Comparison of ENCODE assay signal across 12 cellular contexts in the genomic region with DNA sequence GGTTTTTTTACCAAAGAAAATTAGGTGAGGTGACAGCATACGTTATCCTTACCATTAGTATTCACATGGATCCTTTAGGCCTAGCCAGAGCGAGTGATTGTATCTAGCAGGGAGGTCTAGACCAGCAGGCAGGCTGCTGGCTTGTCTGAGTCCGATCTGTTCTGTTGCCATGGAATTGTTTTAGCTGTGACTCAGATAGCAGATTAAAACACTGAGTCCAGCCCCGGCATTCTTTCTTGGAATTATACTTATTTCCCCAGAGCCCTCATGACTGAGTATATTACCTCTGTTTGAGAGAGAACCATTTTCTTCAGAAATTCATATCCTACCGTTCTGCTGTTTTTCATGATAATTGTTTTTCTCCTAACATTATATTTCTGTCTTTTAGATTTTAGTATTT. TPM values are rescaled to one million over a fixed set of nuclear protein-coding genes. Genes with fewer than 3 reads are reported as not detected.
DNase-seq lines count a peak whose midpoint lies in the region; FAIRE-seq and TF ChIP-seq lines count a peak whose summit lies in the region.
"Had no signal": no experiment of that assay in that cellular context is flagged by ENCODE, and none has a peak within 500 bp of the region (broad histone marks: within the 10 kb centered on the region; RNA-seq: fewer than 3 reads in every experiment).

No MANE protein-coding gene starts in this region.

- dilution Hi-C loops in endothelial cell of umbilical vein (cut with MboI; ENCODE audit: extremely low pct_ligation_motif_present, low sequenced_read_pairs), result no loop called here

- POLR2A ChIA-PET in endothelial cell of umbilical vein (lab: Charles Lee), result no interaction called here

- H3K9me1 ChIP-seq in endothelial cell of umbilical vein (replicated peaks; ENCODE audit: control insufficient read depth, extremely low read depth, insufficient read depth, low read length), result no peaks in the 10 kb centered on the region

- H3K4me2 ChIP-seq in endothelial cell of umbilical vein (ENCODE audit: insufficient read depth, low read length), result no peak overlapping the region

- TF ChIP-seq CTCF in AG09309 (IDR thresholded peaks at IDR 0.05; ENCODE audit: control insufficient read depth, insufficient read depth, low read depth, low read length, missing control alignments) (no peak), endothelial cell of umbilical vein (IDR thresholded peaks at IDR 0.05; ENCODE audit: extremely low read depth in 1 of 2, insufficient read depth in 1 of 2, low read depth in 1 of 2, low read length in 2 of 2) (no peak)

- H3K27ac ChIP-seq in endothelial cell of umbilical vein (ENCODE audit: insufficient read depth, low read depth, low read length), result peak overlapping the region; percentile 51
- H3K27ac ChIP-seq: SK-N-MC had no signal

- TF ChIP-seq POLR2A in endothelial cell of umbilical vein (IDR thresholded peaks at IDR 0.05; ENCODE audit: low read depth, low read length), result no peak

- H2AFZ ChIP-seq in endothelial cell of umbilical vein (ENCODE audit: low read depth, low read length), result no peak overlapping the region

- peaks cover 4% of the 10 kb centered on the region for H3K4me1 ChIP-seq in endothelial cell of umbilical vein (ENCODE audit: control insufficient read depth, extremely low read depth, insufficient read depth, low read length)

- H3K9ac ChIP-seq in endothelial cell of umbilical vein (replicated peaks; ENCODE audit: extremely low read depth, insufficient read depth, low read length), result peak overlapping the region; percentile 64

- H3K4me3 ChIP-seq in AG09309 (ENCODE audit: control insufficient read depth, low read depth, low read length), result no peak overlapping the region
- no peak overlapping the region for H3K4me3 ChIP-seq in MG63
- H3K4me3 ChIP-seq in endothelial cell of umbilical vein (replicated peaks in 1 of 3; ENCODE audit: insufficient read depth in 1 of 3, low read depth in 1 of 3, low read length in 3 of 3), result no peak overlapping the region
- H3K4me3 ChIP-seq: SK-N-MC had no signal

- intact Hi-C loops in endothelial cell of umbilical vein (cut with micrococcal nuclease), result no loop called here

- no peaks in the 10 kb centered on the region for H4K20me1 ChIP-seq in endothelial cell of umbilical vein (replicated peaks; ENCODE audit: control insufficient read depth, extremely low read depth, insufficient read depth, low read length)

- peak; percentile 85 for FAIRE-seq in endothelial cell of umbilical vein (lab: Jason Lieb, UNC)
- FAIRE-seq: colon had no signal

- H3K36me3 ChIP-seq in MG63 (peaks cover 27% of the 10 kb centered on the region), endothelial cell of umbilical vein (ENCODE audit: control insufficient read depth in 2 of 2, extremely low read depth in 1 of 2, insufficient read depth in 2 of 2, low read length in 2 of 2) (peaks cover 0 to 4% of the 10 kb centered on the region in 2 experiments)

- DNase-seq in AG09309 (ENCODE audit: low read depth) (peak; percentile 32), MG63 (peak; percentile 43), endothelial cell of umbilical vein (ENCODE audit: low read depth, low spot score) (peak; percentile 71), myocyte (ENCODE audit: low read depth) (peak; percentile 63), HK-2 (ENCODE audit: unreplicated experiment) (no peak), ureter (ENCODE audit: low spot score) (no peak), NCI-H69 (lab: John Stamatoyannopoulos, UW) (no peak)
- no peak for DNase-seq in stimulated activated CD4-positive, alpha-beta T cell treated with anti-CD3 and anti-CD28 coated beads, Interleukin-4, amount 100 ng/mL, for 1 hour
- DNase-seq: Calu3, NCI-H1694 treated with DMSO at 0.1 percent for 48 hours had no signal

- CTCF ChIA-PET in endothelial cell of umbilical vein (lab: Charles Lee), result no interaction called here

- BruUV-seq in endothelial cell of umbilical vein (replicated peaks; lab: Mats Ljungman, UMichigan), result no TSS peak

- H3K79me2 ChIP-seq in endothelial cell of umbilical vein (ENCODE audit: control insufficient read depth, insufficient read depth, low read length), result no peaks in the 10 kb centered on the region

- H3K9me3 ChIP-seq in MG63 (no peaks in the 10 kb centered on the region), endothelial cell of umbilical vein (replicated peaks; ENCODE audit: control insufficient read depth, insufficient read depth, low read length) (no peaks in the 10 kb centered on the region)

- H3K27me3 ChIP-seq in MG63, result no peaks in the 10 kb centered on the region
- no peaks in the 10 kb centered on the region for H3K27me3 ChIP-seq in endothelial cell of umbilical vein (ENCODE audit: control insufficient read depth in 2 of 2, insufficient read depth in 2 of 2, low read length in 2 of 2)

TF ChIP-seq in endothelial cell of umbilical vein, 7 proteins besides CTCF, POLR2A, EP300 and RAD21:
- no peak for TF ChIP-seq MYC (IDR thresholded peaks at IDR 0.05; ENCODE audit: low read depth, low read length)
- TF ChIP-seq FOS (IDR thresholded peaks at IDR 0.05; ENCODE audit: borderline replicate concordance, insufficient read depth, low read length), result peak; percentile 33
- TF ChIP-seq GATA2 (IDR thresholded peaks at IDR 0.05; ENCODE audit: insufficient read depth, insufficient read length, low read depth, low read length), result peak; percentile 43
- TF ChIP-seq POLR2AphosphoS5 (IDR thresholded peaks at IDR 0.05; ENCODE audit: insufficient read depth, low read depth, low read length), result no peak

RNA-seq across cellular contexts. Expression of a gene that starts 37.4 kb away (rescaled TPM):
- total RNA-seq in MG63 (2014; rRNA removed; shearing (Covaris generic); ENCODE audit: low replicate concordance), result 26.6 and 27.6 TPM in 2 replicates
- total RNA-seq in endothelial cell of umbilical vein (19.7 and 20.9 TPM in 2 replicates), myocyte (6.6 and 7.1 TPM in 2 replicates), ureter (43.6 TPM)
- polyA plus RNA-seq in endothelial cell of umbilical vein, result 14.2 and 14.6 TPM in 2 replicates
- polyA plus RNA-seq in endothelial cell of umbilical vein (2011; cell fraction: cytosol; rRNA removed), result 13.2 and 14.7 TPM in 2 replicates
- polyA plus RNA-seq in endothelial cell of umbilical vein (2011; cell fraction: nucleus; rRNA removed), result 34.1 and 38.6 TPM in 2 replicates
- polyA plus RNA-seq in endothelial cell of umbilical vein (2012), result 22.8 and 23.3 TPM in 2 replicates
- polyA minus RNA-seq in endothelial cell of umbilical vein, result 27.8 and 30.0 TPM in 2 replicates
- polyA minus RNA-seq in endothelial cell of umbilical vein (2011; cell fraction: cytosol; rRNA and poly(A)+ RNA removed), result 8.1 TPM
- polyA minus RNA-seq in endothelial cell of umbilical vein (2011; cell fraction: nucleus; rRNA and poly(A)+ RNA removed), result 15.2 and 17.6 TPM in 2 replicates
- 15.9 TPM for polyA plus RNA-seq in myocyte (2012)

RNA-seq across cellular contexts. Expression of a gene that starts 54.2 kb away (rescaled TPM):
- 10.7 and 11.6 TPM in 2 replicates for total RNA-seq in MG63 (2014; rRNA removed; shearing (Covaris generic); ENCODE audit: low replicate concordance)
- total RNA-seq in endothelial cell of umbilical vein, result 29.3 and 29.7 TPM in 2 replicates
- 5.5 and 8.3 TPM in 2 replicates for polyA plus RNA-seq in endothelial cell of umbilical vein
- 9.7 and 10.6 TPM in 2 replicates for polyA plus RNA-seq in endothelial cell of umbilical vein (2011; cell fraction: cytosol; rRNA removed)
- polyA plus RNA-seq in endothelial cell of umbilical vein (2011; cell fraction: nucleus; rRNA removed), result 12.6 and 16.4 TPM in 2 replicates
- polyA plus RNA-seq in endothelial cell of umbilical vein (2012), result 22.5 and 26.5 TPM in 2 replicates
- 13.4 and 16.8 TPM in 2 replicates for polyA minus RNA-seq in endothelial cell of umbilical vein
- 0.20 TPM for polyA minus RNA-seq in endothelial cell of umbilical vein (2011; cell fraction: cytosol; rRNA and poly(A)+ RNA removed)
- polyA minus RNA-seq in endothelial cell of umbilical vein (2011; cell fraction: nucleus; rRNA and poly(A)+ RNA removed), result 27.8 and 31.6 TPM in 2 replicates
- total RNA-seq in myocyte, result 55.8 and 58.7 TPM in 2 replicates
- polyA plus RNA-seq in myocyte (2012), result 30.0 TPM
- 37.5 TPM for total RNA-seq in ureter

Comparison
In these comparisons a context has a peak if more than half of its experiments do, and no peak if none do; other contexts are left out.
1. DNase-seq: peak in AG09309 (single experiment), MG63 (single experiment), endothelial cell of umbilical vein (single experiment) and myocyte (single experiment); none in HK-2 (single experiment), stimulated activated CD4-positive, alpha-beta T cell treated with anti-CD3 and anti-CD28 coated beads, Interleukin-4, amount 100 ng/mL, for 1 hour (single experiment), ureter (single experiment) and NCI-H69 (single experiment).